26 cellular contexts compared by ENCODE assay signal in the genomic region with DNA sequence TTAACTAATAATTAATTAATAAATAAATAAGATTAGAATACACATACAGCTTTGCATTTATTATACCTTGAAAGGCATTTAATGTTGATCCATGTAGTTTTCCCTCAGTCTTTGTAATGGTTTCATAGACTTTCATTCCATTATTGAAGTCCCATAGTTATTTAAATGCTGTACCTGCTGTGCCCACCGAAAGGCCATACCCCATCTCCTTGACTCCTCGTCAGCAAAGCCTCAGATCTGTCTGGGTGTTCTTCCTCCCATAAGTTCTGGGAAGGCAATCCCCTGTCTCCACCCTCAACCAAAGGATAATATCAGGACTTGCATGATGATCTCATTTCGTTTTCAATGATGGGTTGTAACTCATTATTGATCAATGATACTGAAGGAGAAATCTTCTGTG. TPM values are rescaled to one million over a fixed set of nuclear protein-coding genes. Genes with fewer than 3 reads are reported as not detected.
"Had no signal": no experiment of that assay in that cellular context is flagged by ENCODE, and none has a peak within 500 bp of the region (broad histone marks: within the 10 kb centered on the region; RNA-seq: fewer than 3 reads in every experiment).

No MANE protein-coding gene starts in this region.

- H3K27ac ChIP-seq: colonic mucosa, epithelial cell of prostate, esophagus squamous epithelium, heart right ventricle, left lung, lower lobe of right lung had no signal

- H3K27me3 ChIP-seq: colonic mucosa, esophagus squamous epithelium, gastrocnemius medialis, heart right ventricle, left lung had no signal

- H3K4me3 ChIP-seq: colonic mucosa, esophagus squamous epithelium, gastrocnemius medialis, heart right ventricle, left lung, lower lobe of right lung, mucosa of descending colon had no signal

- H3K4me1 ChIP-seq: colonic mucosa, heart right ventricle, left lung, lower lobe of right lung had no signal

- FAIRE-seq: endometrium, keratinocyte had no signal

- DNase-seq: colonic mucosa; cortex of kidney; effector CD8-positive, alpha-beta T cell; effector memory CD8-positive, alpha-beta T cell; endodermal cell; erythroblast; esophagus squamous epithelium; foreskin fibroblast; foreskin melanocyte; gastrocnemius medialis; glutamatergic neuron; head of caudate nucleus; heart right ventricle; hippocampal formation; immature natural killer cell; left cardiac atrium; left lung; left ventricle myocardium superior; lower lobe of right lung; mesenchymal stem cell; mucosa of descending colon; naive B cell had no signal

- H3K36me3 ChIP-seq: colonic mucosa, esophagus squamous epithelium, gastrocnemius medialis, heart right ventricle, left lung, lower lobe of right lung had no signal

- ATAC-seq: effector memory CD8-positive, alpha-beta T cell; esophagus mucosa; heart right ventricle; left cardiac atrium; left lung; left ventricle myocardium superior; lower lobe of right lung; mucosa of descending colon had no signal

- H3K9me3 ChIP-seq: colonic mucosa, esophagus squamous epithelium, gastrocnemius medialis, left lung, lower lobe of right lung, mucosa of descending colon had no signal

RNA-seq across cellular contexts. Expression of gene CCN1, which starts 17.1 kb away (rescaled TPM):
- polyA plus RNA-seq: immature natural killer cell had no signal
